ENCODE assay signal across 17 cellular contexts in the genomic region with DNA sequence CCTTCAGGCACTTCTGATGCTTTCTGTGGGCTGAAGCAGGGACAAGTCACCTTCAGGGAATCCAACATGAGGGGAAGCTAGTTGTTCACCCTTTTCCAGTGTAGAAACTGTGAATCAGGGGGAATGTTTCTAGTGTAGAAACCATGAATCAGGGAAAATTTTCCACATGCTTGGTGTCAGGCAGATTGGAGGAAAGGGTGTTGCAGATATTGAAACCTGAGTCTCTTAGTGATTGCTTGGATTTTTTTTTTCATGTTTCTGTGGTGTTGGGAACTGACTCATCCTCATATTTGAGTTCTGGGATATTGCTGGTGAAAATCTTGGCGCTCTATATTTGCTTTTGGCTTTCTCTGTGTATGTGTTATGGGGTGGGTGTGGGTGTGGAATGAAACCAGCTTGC.
"Had no signal": no experiment of that assay in that cellular context is flagged by ENCODE, and none has a peak within 500 bp of the region (broad histone marks: within the 10 kb centered on the region; RNA-seq: fewer than 3 reads in every experiment).

No MANE protein-coding gene starts in this region.

- FAIRE-seq: keratinocyte had no signal

- H3K36me3 Mint-ChIP-seq: activated naive CD4-positive, alpha-beta T cell treated with anti-CD3 and anti-CD28 coated beads, Interleukin-2, amount 10 ng/mL, durations not matched to agents 7 days and 5 days had no signal

- H3K4me3 Mint-ChIP-seq: activated CD8-positive, alpha-beta T cell treated with anti-CD3 and anti-CD28 coated beads for 36 hours; activated naive CD4-positive, alpha-beta T cell treated with anti-CD3 and anti-CD28 coated beads, Interleukin-2, amount 10 ng/mL, durations not matched to agents 7 days and 5 days; activated naive CD8-positive, alpha-beta T cell treated with anti-CD3 and anti-CD28 coated beads, Interleukin-2, amount 50 U/mL, for 24 hours; activated T-helper 17 cell treated with anti-CD3 and anti-CD28 coated beads, Interleukin-2, amount 50 U/mL, for 72 hours; effector memory CD8-positive, alpha-beta T cell had no signal

- DNase-seq: activated CD4-positive, alpha-beta T cell treated with anti-CD3 and anti-CD28 coated beads for 48 hours; activated CD4-positive, CD25-positive, alpha-beta regulatory T cell; activated CD8-positive, alpha-beta T cell treated with anti-CD3 and anti-CD28 coated beads for 36 hours; activated naive CD4-positive, alpha-beta T cell treated with anti-CD3 and anti-CD28 coated beads, Interleukin-2, amount 10 ng/mL, durations not matched to agents 7 days and 5 days; activated naive CD8-positive, alpha-beta T cell treated with anti-CD3 and anti-CD28 coated beads, Interleukin-2, amount 50 U/mL, for 24 hours; activated T-cell treated with anti-CD3 and anti-CD28 coated beads, Interleukin-2, amount 50 U/mL, for 1 hour; anterior cingulate cortex; effector memory CD8-positive, alpha-beta T cell; foreskin keratinocyte; hypothalamus; stimulated activated naive CD8-positive, alpha-beta T cell treated with anti-CD3 and anti-CD28 coated beads, Interleukin-15, Interleukin-2, amounts not matched to agents 100 U/mL and 50 U/mL, for 24 hours; T-helper 1 cell; T-helper 9 cell had no signal

- H3K27ac Mint-ChIP-seq: activated CD8-positive, alpha-beta T cell treated with anti-CD3 and anti-CD28 coated beads for 36 hours; activated naive CD4-positive, alpha-beta T cell treated with anti-CD3 and anti-CD28 coated beads, Interleukin-2, amount 10 ng/mL, durations not matched to agents 7 days and 5 days; activated naive CD8-positive, alpha-beta T cell treated with anti-CD3 and anti-CD28 coated beads, Interleukin-2, amount 50 U/mL, for 24 hours; activated T-helper 17 cell treated with anti-CD3 and anti-CD28 coated beads, Interleukin-2, amount 50 U/mL, for 72 hours; effector memory CD8-positive, alpha-beta T cell had no signal

- H3K4me1 Mint-ChIP-seq: activated naive CD4-positive, alpha-beta T cell treated with anti-CD3 and anti-CD28 coated beads, Interleukin-2, amount 10 ng/mL, durations not matched to agents 7 days and 5 days; activated naive CD8-positive, alpha-beta T cell treated with anti-CD3 and anti-CD28 coated beads, Interleukin-2, amount 50 U/mL, for 24 hours; activated T-helper 17 cell treated with anti-CD3 and anti-CD28 coated beads, Interleukin-2, amount 50 U/mL, for 72 hours had no signal

- H3K4me1 ChIP-seq: foreskin keratinocyte, right atrium auricular region had no signal

- H3K27ac ChIP-seq: foreskin keratinocyte, right atrium auricular region had no signal

- H3K27me3 ChIP-seq: foreskin keratinocyte, right atrium auricular region had no signal

- H3K4me3 ChIP-seq: right atrium auricular region had no signal

- H3K27me3 Mint-ChIP-seq: activated CD8-positive, alpha-beta T cell treated with anti-CD3 and anti-CD28 coated beads for 36 hours; activated naive CD4-positive, alpha-beta T cell treated with anti-CD3 and anti-CD28 coated beads, Interleukin-2, amount 10 ng/mL, durations not matched to agents 7 days and 5 days; activated naive CD8-positive, alpha-beta T cell treated with anti-CD3 and anti-CD28 coated beads, Interleukin-2, amount 50 U/mL, for 24 hours; activated T-helper 17 cell treated with anti-CD3 and anti-CD28 coated beads, Interleukin-2, amount 50 U/mL, for 72 hours; effector memory CD8-positive, alpha-beta T cell had no signal

- H3K36me3 ChIP-seq: right atrium auricular region had no signal

- ATAC-seq: activated CD8-positive, alpha-beta T cell treated with anti-CD3 and anti-CD28 coated beads for 36 hours; activated naive CD8-positive, alpha-beta T cell treated with anti-CD3 and anti-CD28 coated beads, Interleukin-2, amount 50 U/mL, for 24 hours; activated T-helper 17 cell treated with anti-CD3 and anti-CD28 coated beads, Interleukin-2, amount 50 U/mL, for 72 hours; effector memory CD8-positive, alpha-beta T cell; foreskin keratinocyte; left lobe of liver; stimulated activated naive CD8-positive, alpha-beta T cell treated with anti-CD3 and anti-CD28 coated beads, Interleukin-15, Interleukin-2, amounts not matched to agents 100 U/mL and 50 U/mL, for 24 hours had no signal
